Comparison of ENCODE assay signal across 1 cellular context in the genomic region with DNA sequence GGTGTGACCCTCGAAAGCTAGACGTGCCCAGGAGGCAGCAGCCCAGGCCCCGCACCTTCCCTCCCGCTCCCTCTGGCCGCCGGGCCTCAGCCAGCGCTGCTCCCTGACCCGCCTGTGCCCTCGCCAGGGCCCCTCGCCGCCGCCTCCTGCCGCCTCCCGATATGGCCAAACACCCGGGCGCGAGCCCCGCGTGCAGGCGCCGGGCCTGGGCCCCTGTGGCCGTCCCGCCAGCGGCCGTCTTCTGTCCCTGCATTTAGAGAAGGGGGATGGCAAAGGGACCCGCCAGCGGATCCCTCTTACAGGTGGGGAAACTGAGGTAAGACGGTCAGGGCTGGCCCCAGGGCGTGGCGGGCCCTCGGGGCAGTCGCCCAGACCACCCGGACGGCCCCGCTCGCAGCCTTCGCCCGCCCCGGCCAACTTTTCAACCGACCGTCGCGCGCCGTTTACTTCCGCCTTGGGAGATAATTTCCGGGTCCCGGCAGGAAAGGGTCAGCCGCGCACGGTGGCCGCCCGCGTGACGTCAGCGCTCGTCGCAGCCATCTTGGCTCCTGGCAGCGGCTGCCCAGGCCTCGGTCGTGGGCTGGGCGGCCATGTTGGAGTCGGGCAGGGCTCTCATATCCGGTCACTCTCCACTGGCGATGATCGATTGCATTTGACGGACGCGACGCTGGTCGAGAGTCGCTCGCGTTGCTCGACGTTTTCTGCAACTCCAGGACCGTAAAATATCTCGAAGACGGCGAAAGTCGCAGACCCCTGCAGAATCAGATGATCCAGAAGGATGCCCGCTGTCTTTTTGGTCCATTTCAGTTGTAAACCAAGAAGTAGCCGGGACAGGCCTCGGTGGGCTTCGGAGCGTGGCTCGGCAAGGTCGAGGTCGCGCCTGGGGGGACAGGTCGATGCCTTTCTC.
TF ChIP-seq lines count a peak whose summit lies in the region.

No MANE protein-coding gene starts in this region.

TF ChIP-seq in HEK293, 187 proteins besides CTCF, POLR2A, EP300 and RAD21 (continued from another document and continues in another):
- TF ChIP-seq ZEB2 (tag by site-specific recombination; IDR thresholded peaks at IDR 0.05): peak; percentile 98
- TF ChIP-seq, protein P1, sequence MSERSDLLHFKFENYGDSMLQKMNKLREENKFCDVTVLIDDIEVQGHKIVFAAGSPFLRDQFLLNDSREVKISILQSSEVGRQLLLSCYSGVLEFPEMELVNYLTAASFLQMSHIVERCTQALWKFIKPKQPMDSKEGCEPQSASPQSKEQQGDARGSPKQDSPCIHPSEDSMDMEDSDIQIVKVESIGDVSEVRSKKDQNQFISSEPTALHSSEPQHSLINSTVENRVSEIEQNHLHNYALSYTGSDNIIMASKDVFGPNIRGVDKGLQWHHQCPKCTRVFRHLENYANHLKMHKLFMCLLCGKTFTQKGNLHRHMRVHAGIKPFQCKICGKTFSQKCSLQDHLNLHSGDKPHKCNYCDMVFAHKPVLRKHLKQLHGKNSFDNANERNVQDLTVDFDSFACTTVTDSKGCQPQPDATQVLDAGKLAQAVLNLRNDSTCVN (tag by site-specific recombination; optimal IDR thresholded peaks at IDR 0.05): peak; percentile 92
- TF ChIP-seq, protein P2, sequence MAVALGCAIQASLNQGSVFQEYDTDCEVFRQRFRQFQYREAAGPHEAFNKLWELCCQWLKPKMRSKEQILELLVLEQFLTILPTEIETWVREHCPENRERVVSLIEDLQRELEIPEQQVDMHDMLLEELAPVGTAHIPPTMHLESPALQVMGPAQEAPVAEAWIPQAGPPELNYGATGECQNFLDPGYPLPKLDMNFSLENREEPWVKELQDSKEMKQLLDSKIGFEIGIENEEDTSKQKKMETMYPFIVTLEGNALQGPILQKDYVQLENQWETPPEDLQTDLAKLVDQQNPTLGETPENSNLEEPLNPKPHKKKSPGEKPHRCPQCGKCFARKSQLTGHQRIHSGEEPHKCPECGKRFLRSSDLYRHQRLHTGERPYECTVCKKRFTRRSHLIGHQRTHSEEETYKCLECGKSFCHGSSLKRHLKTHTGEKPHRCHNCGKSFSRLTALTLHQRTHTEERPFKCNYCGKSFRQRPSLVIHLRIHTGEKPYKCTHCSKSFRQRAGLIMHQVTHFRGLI (tag by site-specific recombination; IDR thresholded peaks at IDR 0.05): peak; percentile 49
- TF ChIP-seq, protein P3, sequence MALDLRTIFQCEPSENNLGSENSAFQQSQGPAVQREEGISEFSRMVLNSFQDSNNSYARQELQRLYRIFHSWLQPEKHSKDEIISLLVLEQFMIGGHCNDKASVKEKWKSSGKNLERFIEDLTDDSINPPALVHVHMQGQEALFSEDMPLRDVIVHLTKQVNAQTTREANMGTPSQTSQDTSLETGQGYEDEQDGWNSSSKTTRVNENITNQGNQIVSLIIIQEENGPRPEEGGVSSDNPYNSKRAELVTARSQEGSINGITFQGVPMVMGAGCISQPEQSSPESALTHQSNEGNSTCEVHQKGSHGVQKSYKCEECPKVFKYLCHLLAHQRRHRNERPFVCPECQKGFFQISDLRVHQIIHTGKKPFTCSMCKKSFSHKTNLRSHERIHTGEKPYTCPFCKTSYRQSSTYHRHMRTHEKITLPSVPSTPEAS (tag by site-specific recombination; IDR thresholded peaks at IDR 0.05): no peak
- TF ChIP-seq TRIM28 (IDR thresholded peaks at IDR 0.05; ENCODE audit: borderline replicate concordance, low read length): no peak
- no peak for TF ChIP-seq ZNF548 (tag by site-specific recombination; IDR thresholded peaks at IDR 0.05)
- no peak for TF ChIP-seq ZNF10 (tag by site-specific recombination; IDR thresholded peaks at IDR 0.05)
- no peak for TF ChIP-seq KLF7 (tag by site-specific recombination; IDR thresholded peaks at IDR 0.05; ENCODE audit: borderline replicate concordance)
- TF ChIP-seq ZBTB17 (tag by site-specific recombination; IDR thresholded peaks at IDR 0.05): peak; percentile 99
- TF ChIP-seq, protein P4, sequence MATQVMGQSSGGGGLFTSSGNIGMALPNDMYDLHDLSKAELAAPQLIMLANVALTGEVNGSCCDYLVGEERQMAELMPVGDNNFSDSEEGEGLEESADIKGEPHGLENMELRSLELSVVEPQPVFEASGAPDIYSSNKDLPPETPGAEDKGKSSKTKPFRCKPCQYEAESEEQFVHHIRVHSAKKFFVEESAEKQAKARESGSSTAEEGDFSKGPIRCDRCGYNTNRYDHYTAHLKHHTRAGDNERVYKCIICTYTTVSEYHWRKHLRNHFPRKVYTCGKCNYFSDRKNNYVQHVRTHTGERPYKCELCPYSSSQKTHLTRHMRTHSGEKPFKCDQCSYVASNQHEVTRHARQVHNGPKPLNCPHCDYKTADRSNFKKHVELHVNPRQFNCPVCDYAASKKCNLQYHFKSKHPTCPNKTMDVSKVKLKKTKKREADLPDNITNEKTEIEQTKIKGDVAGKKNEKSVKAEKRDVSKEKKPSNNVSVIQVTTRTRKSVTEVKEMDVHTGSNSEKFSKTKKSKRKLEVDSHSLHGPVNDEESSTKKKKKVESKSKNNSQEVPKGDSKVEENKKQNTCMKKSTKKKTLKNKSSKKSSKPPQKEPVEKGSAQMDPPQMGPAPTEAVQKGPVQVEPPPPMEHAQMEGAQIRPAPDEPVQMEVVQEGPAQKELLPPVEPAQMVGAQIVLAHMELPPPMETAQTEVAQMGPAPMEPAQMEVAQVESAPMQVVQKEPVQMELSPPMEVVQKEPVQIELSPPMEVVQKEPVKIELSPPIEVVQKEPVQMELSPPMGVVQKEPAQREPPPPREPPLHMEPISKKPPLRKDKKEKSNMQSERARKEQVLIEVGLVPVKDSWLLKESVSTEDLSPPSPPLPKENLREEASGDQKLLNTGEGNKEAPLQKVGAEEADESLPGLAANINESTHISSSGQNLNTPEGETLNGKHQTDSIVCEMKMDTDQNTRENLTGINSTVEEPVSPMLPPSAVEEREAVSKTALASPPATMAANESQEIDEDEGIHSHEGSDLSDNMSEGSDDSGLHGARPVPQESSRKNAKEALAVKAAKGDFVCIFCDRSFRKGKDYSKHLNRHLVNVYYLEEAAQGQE (tag by site-specific recombination; IDR thresholded peaks at IDR 0.05): peak; percentile 28; the same call in 1 of the 2 replicates
- TF ChIP-seq, protein P5, sequence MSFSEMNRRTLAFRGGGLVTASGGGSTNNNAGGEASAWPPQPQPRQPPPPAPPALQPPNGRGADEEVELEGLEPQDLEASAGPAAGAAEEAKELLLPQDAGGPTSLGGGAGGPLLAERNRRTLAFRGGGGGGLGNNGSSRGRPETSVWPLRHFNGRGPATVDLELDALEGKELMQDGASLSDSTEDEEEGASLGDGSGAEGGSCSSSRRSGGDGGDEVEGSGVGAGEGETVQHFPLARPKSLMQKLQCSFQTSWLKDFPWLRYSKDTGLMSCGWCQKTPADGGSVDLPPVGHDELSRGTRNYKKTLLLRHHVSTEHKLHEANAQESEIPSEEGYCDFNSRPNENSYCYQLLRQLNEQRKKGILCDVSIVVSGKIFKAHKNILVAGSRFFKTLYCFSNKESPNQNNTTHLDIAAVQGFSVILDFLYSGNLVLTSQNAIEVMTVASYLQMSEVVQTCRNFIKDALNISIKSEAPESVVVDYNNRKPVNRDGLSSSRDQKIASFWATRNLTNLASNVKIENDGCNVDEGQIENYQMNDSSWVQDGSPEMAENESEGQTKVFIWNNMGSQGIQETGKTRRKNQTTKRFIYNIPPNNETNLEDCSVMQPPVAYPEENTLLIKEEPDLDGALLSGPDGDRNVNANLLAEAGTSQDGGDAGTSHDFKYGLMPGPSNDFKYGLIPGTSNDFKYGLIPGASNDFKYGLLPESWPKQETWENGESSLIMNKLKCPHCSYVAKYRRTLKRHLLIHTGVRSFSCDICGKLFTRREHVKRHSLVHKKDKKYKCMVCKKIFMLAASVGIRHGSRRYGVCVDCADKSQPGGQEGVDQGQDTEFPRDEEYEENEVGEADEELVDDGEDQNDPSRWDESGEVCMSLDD (tag by site-specific recombination; IDR thresholded peaks at IDR 0.05): no peak
- TF ChIP-seq ZIC2 (tag by site-specific recombination; IDR thresholded peaks at IDR 0.05): 0 out of 2 replicates have a peak, but pooled peaks have one; percentile 13
- TF ChIP-seq, protein P6, sequence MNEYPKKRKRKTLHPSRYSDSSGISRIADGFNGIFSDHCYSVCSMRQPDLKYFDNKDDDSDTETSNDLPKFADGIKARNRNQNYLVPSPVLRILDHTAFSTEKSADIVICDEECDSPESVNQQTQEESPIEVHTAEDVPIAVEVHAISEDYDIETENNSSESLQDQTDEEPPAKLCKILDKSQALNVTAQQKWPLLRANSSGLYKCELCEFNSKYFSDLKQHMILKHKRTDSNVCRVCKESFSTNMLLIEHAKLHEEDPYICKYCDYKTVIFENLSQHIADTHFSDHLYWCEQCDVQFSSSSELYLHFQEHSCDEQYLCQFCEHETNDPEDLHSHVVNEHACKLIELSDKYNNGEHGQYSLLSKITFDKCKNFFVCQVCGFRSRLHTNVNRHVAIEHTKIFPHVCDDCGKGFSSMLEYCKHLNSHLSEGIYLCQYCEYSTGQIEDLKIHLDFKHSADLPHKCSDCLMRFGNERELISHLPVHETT (tag by site-specific recombination; IDR thresholded peaks at IDR 0.05): peak; percentile 79; the same call in 1 of the 2 replicates
- peak; percentile 99 for TF ChIP-seq ZBTB21 (tag by site-specific recombination; IDR thresholded peaks at IDR 0.05)
- TF ChIP-seq ZNF843 (tag by site-specific recombination; IDR thresholded peaks at IDR 0.05): peak; percentile 46; the same call in 1 of the 2 replicates
- TF ChIP-seq, protein P7, sequence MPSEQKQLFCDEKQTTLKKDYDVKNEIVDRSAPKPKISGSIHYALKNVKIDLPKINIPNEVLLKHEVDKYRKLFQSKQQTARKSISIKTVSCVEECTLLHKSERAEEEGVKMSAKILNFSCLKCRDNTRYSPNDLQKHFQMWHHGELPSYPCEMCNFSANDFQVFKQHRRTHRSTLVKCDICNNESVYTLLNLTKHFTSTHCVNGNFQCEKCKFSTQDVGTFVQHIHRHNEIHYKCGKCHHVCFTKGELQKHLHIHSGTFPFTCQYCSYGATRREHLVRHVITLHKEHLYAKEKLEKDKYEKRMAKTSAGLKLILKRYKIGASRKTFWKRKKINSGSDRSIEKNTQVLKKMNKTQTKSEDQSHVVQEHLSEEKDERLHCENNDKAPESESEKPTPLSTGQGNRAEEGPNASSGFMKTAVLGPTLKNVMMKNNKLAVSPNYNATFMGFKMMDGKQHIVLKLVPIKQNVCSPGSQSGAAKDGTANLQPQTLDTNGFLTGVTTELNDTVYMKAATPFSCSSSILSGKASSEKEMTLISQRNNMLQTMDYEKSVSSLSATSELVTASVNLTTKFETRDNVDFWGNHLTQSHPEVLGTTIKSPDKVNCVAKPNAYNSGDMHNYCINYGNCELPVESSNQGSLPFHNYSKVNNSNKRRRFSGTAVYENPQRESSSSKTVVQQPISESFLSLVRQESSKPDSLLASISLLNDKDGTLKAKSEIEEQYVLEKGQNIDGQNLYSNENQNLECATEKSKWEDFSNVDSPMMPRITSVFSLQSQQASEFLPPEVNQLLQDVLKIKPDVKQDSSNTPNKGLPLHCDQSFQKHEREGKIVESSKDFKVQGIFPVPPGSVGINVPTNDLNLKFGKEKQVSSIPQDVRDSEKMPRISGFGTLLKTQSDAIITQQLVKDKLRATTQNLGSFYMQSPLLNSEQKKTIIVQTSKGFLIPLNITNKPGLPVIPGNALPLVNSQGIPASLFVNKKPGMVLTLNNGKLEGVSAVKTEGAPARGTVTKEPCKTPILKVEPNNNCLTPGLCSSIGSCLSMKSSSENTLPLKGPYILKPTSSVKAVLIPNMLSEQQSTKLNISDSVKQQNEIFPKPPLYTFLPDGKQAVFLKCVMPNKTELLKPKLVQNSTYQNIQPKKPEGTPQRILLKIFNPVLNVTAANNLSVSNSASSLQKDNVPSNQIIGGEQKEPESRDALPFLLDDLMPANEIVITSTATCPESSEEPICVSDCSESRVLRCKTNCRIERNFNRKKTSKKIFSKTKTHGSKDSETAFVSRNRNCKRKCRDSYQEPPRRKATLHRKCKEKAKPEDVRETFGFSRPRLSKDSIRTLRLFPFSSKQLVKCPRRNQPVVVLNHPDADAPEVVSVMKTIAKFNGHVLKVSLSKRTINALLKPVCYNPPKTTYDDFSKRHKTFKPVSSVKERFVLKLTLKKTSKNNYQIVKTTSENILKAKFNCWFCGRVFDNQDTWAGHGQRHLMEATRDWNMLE (tag by site-specific recombination; conservative IDR thresholded peaks at IDR 0.05; ENCODE audit: low read depth): peak; percentile 89
- TF ChIP-seq, protein P8, sequence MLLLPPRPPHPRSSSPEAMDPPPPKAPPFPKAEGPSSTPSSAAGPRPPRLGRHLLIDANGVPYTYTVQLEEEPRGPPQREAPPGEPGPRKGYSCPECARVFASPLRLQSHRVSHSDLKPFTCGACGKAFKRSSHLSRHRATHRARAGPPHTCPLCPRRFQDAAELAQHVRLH (tag by site-specific recombination; IDR thresholded peaks at IDR 0.05): peak; percentile 98
- TF ChIP-seq ZNF211 (tag by site-specific recombination; IDR thresholded peaks at IDR 0.05; ENCODE audit: low read depth): no peak
- peak; percentile 100 for TF ChIP-seq ZNF629 (tag by site-specific recombination; IDR thresholded peaks at IDR 0.05)
- peak; percentile 86 for TF ChIP-seq ZNF335 (tag by site-specific recombination; conservative IDR thresholded peaks at IDR 0.05)
- TF ChIP-seq, protein P9, sequence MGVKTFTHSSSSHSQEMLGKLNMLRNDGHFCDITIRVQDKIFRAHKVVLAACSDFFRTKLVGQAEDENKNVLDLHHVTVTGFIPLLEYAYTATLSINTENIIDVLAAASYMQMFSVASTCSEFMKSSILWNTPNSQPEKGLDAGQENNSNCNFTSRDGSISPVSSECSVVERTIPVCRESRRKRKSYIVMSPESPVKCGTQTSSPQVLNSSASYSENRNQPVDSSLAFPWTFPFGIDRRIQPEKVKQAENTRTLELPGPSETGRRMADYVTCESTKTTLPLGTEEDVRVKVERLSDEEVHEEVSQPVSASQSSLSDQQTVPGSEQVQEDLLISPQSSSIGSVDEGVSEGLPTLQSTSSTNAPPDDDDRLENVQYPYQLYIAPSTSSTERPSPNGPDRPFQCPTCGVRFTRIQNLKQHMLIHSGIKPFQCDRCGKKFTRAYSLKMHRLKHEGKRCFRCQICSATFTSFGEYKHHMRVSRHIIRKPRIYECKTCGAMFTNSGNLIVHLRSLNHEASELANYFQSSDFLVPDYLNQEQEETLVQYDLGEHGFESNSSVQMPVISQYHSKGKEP (tag by site-specific recombination; IDR thresholded peaks at IDR 0.05): 0 out of 2 replicates have a peak, but pooled peaks have one; percentile 7
- no peak for TF ChIP-seq ZNF138 (tag by site-specific recombination; IDR thresholded peaks at IDR 0.05; ENCODE audit: borderline replicate concordance)
- 0 out of 2 replicates have a peak, but pooled peaks have one; percentile 94 for TF ChIP-seq HOXC10 (CRISPR knock-in tag; IDR thresholded peaks at IDR 0.05)
- TF ChIP-seq, protein P10, sequence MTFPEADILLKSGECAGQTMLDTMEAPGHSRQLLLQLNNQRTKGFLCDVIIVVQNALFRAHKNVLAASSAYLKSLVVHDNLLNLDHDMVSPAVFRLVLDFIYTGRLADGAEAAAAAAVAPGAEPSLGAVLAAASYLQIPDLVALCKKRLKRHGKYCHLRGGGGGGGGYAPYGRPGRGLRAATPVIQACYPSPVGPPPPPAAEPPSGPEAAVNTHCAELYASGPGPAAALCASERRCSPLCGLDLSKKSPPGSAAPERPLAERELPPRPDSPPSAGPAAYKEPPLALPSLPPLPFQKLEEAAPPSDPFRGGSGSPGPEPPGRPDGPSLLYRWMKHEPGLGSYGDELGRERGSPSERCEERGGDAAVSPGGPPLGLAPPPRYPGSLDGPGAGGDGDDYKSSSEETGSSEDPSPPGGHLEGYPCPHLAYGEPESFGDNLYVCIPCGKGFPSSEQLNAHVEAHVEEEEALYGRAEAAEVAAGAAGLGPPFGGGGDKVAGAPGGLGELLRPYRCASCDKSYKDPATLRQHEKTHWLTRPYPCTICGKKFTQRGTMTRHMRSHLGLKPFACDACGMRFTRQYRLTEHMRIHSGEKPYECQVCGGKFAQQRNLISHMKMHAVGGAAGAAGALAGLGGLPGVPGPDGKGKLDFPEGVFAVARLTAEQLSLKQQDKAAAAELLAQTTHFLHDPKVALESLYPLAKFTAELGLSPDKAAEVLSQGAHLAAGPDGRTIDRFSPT (tag by site-specific recombination; IDR thresholded peaks at IDR 0.05): 0 out of 2 replicates have a peak, but pooled peaks have one; percentile 9
